ENCODE assay signal across 8 cellular contexts in genomic region chr17:79010304-79010646, GRCh38. TPM values are rescaled to one million over a fixed set of nuclear protein-coding genes. Genes with fewer than 3 reads are reported as not detected.
DNase-seq lines count a peak whose midpoint lies in the region; ATAC-seq, FAIRE-seq and TF ChIP-seq lines count a peak whose summit lies in the region.

No MANE protein-coding gene starts in this region.

- peaks cover 2% of the 10 kb centered on the region; the same call in 1 of the 2 replicates for H3K36me3 ChIP-seq in GM23248 (ENCODE audit: low read depth)
- peaks cover 0 to 5% (median 0%) of the 10 kb centered on the region in 9 donors for H3K36me3 ChIP-seq in heart left ventricle
- H3K36me3 ChIP-seq in skeletal muscle satellite cell (ENCODE audit: insufficient read depth, low read length) = peaks cover 15% of the 10 kb centered on the region

- FAIRE-seq in GM12892 (lab: Jason Lieb, UNC) = no peak

- 0 out of 2 replicates have a peak, but pooled peaks cover 6% of the 10 kb centered on the region for H3F3A ChIP-seq in GM23248 (ENCODE audit: insufficient read depth)

- H2AFZ ChIP-seq in GM23248 = peak overlapping the region; percentile 97

- peak overlapping the region; percentile 91 for H3K4me2 ChIP-seq in GM23248 (ENCODE audit: unreplicated experiment)
- peak overlapping the region; percentile 95 for H3K4me2 ChIP-seq in skeletal muscle satellite cell (ENCODE audit: low read length)

- H3K9me2 ChIP-seq in GM23248 (ENCODE audit: insufficient read depth) = no peaks in the 10 kb centered on the region

- no peak for TF ChIP-seq POLR2A in heart left ventricle (IDR thresholded peaks at IDR 0.05)
- no peak for TF ChIP-seq POLR2A in GM12892 (IDR thresholded peaks at IDR 0.05; ENCODE audit: low read depth, low read length)

- CTCF ChIA-PET in activated CD4-positive, alpha-beta memory T cell treated with anti-CD3 and anti-CD28 coated beads, Interleukin-2, amount 10 ng/mL, durations not matched to agents 7 days and 5 days (lab: Charles Lee) = no interaction called here

- H3K27me3 ChIP-seq in GM23248 (replicated peaks; ENCODE audit: insufficient read depth) (no peaks in the 10 kb centered on the region), heart left ventricle (no peaks in the 10 kb centered on the region), skeletal muscle satellite cell (ENCODE audit: control insufficient read depth, insufficient read depth, low read length) (no peaks in the 10 kb centered on the region)

- TF ChIP-seq CTCF in heart left ventricle (IDR thresholded peaks at IDR 0.05) = no peak

- H3K27me3 Mint-ChIP-seq in activated CD4-positive, alpha-beta memory T cell treated with anti-CD3 and anti-CD28 coated beads, Interleukin-2, amount 10 ng/mL, durations not matched to agents 7 days and 5 days = peaks cover 12% of the 10 kb centered on the region

- DNase-seq in GM23248 (no peak), heart left ventricle (peak in 2 of 5 donors; percentile 34 to 51), RKO (ENCODE audit: low spot score) (no peak), GM12892 (ENCODE audit: insufficient read length) (no peak), NCI-H510A treated with DMSO at 0.1 percent for 48 hours (lab: John Stamatoyannopoulos, UW) (no peak)
- DNase-seq in activated CD4-positive, alpha-beta memory T cell treated with anti-CD3 and anti-CD28 coated beads, Interleukin-2, amount 10 ng/mL, durations not matched to agents 7 days and 5 days = no peak
- DNase-seq in stimulated activated CD4-positive, alpha-beta T cell treated with anti-CD3 and anti-CD28 coated beads, Interleukin-4, amount 100 ng/mL, for 1 hour = no peak

- in situ Hi-C loops in GM23248 (cut with MboI) = no loop called here

- peaks cover 3% of the 10 kb centered on the region for H3K9me3 Mint-ChIP-seq in activated CD4-positive, alpha-beta memory T cell treated with anti-CD3 and anti-CD28 coated beads, Interleukin-2, amount 10 ng/mL, durations not matched to agents 7 days and 5 days

- peaks cover 50% of the 10 kb centered on the region for H3K4me1 Mint-ChIP-seq in activated CD4-positive, alpha-beta memory T cell treated with anti-CD3 and anti-CD28 coated beads, Interleukin-2, amount 10 ng/mL, durations not matched to agents 7 days and 5 days

- H3K4me3 Mint-ChIP-seq in activated CD4-positive, alpha-beta memory T cell treated with anti-CD3 and anti-CD28 coated beads, Interleukin-2, amount 10 ng/mL, durations not matched to agents 7 days and 5 days = peak overlapping the region; percentile 94

- intact Hi-C loops in heart left ventricle (cut with DNase I) = loop anchor here in 4 of 10 donors (10.0 kb wide), 2 partner anchors 75 to 385 kb away; no protein-coding TSS in a partner anchor

- ATAC-seq in heart left ventricle = no peak

- H4K20me1 ChIP-seq in GM23248 (ENCODE audit: insufficient read depth) = no peaks in the 10 kb centered on the region

- peaks cover 17% of the 10 kb centered on the region for H3K36me3 Mint-ChIP-seq in activated CD4-positive, alpha-beta memory T cell treated with anti-CD3 and anti-CD28 coated beads, Interleukin-2, amount 10 ng/mL, durations not matched to agents 7 days and 5 days (ENCODE audit: low read depth)

- POLR2A ChIA-PET in activated CD4-positive, alpha-beta memory T cell treated with anti-CD3 and anti-CD28 coated beads, Interleukin-2, amount 10 ng/mL, durations not matched to agents 7 days and 5 days (lab: Charles Lee) = interaction anchor here (0.6 to 0.9 kb wide), 5 partner anchors 10 to 185 kb away, joined by 3 read pairs; partner anchors contain the start of gene ENGASE

- H3K79me2 ChIP-seq in GM23248 (ENCODE audit: insufficient read depth) = peaks cover 42% of the 10 kb centered on the region

- 58 to 60% methylated on average over 5 to 7 of the region's 7 CpGs for WGBS in GM23248 (ENCODE audit: low coverage in 1 of 2, low lambda C conversion rate in 2 of 2, missing lambda C conversion rate in 2 of 2), 2 experiments
- 62 to 70% (median 66%) methylated on average over 7 of the region's 7 CpGs for WGBS in heart left ventricle, 4 donors

- H3K9me3 ChIP-seq in GM23248 (ENCODE audit: low read depth) = peaks cover 2% of the 10 kb centered on the region
- H3K9me3 ChIP-seq in heart left ventricle = no peaks in the 10 kb centered on the region
- H3K9me3 ChIP-seq in skeletal muscle satellite cell (replicated peaks; ENCODE audit: low read length) = peaks cover 7% of the 10 kb centered on the region

- peak overlapping the region; percentile 49 for H3K27ac Mint-ChIP-seq in activated CD4-positive, alpha-beta memory T cell treated with anti-CD3 and anti-CD28 coated beads, Interleukin-2, amount 10 ng/mL, durations not matched to agents 7 days and 5 days

- H3K4me3 ChIP-seq in GM23248 (peak overlapping the region; percentile 94), heart left ventricle (peak overlapping the region in 11 of 12 donors; percentile 57 to 100 (median 86)), skeletal muscle satellite cell (ENCODE audit: low read length) (peak overlapping the region; percentile 100)

- H3K27ac ChIP-seq in GM23248 (0 out of 2 replicates have a peak overlapping the region, but pooled peaks have one; percentile 54), heart left ventricle (peak overlapping the region; percentile 68 to 94 (median 88))

- peak overlapping the region; percentile 98 for H3K9ac ChIP-seq in GM23248
- H3K9ac ChIP-seq in skeletal muscle satellite cell (ENCODE audit: low read depth, low read length) = peak overlapping the region; percentile 99

- H3K4me1 ChIP-seq in GM23248 (ENCODE audit: insufficient read depth) = peaks cover 30% of the 10 kb centered on the region
- peaks cover 7 to 46% (median 32%) of the 10 kb centered on the region in 12 donors for H3K4me1 ChIP-seq in heart left ventricle
- H3K4me1 ChIP-seq in skeletal muscle satellite cell (ENCODE audit: control insufficient read depth, insufficient read depth, low read length) = peaks cover 34% of the 10 kb centered on the region

RNA-seq across cellular contexts. Expression of gene CANT1, which starts 0.7 kb away (rescaled TPM):
- 52.0 and 52.4 TPM in 2 replicates for total RNA-seq in GM23248 (2014; rRNA removed; shearing (Covaris generic))
- polyA plus RNA-seq in GM23248 (2016; fragmentation: Nextera tagmentation; extraction: Ambion mirVana) (44.8 and 46.2 TPM in 2 replicates), heart left ventricle (10 to 100 TPM in 1 of 2 donors, 1 to 10 TPM in 1; 5.1 to 46.2 TPM)
- 10 to 100 TPM; 78.4 to 81.1 TPM for total RNA-seq in activated CD4-positive, alpha-beta memory T cell treated with anti-CD3 and anti-CD28 coated beads, Interleukin-2, amount 10 ng/mL, durations not matched to agents 7 days and 5 days
- 10 to 100 TPM; 20.4 to 43.7 (median 24.1) TPM for total RNA-seq in heart left ventricle
- total RNA-seq in skeletal muscle satellite cell (2012; rRNA removed) = 45.0 and 47.4 TPM in 2 replicates
- polyA plus RNA-seq in GM12892 (2012; ENCODE audit: missing spikeins) = 12.2 TPM

RNA-seq across cellular contexts. Expression of gene C1QTNF1, which starts 13.7 kb away (rescaled TPM):
- 12.2 and 14.4 TPM in 2 replicates for total RNA-seq in GM23248 (2014; rRNA removed; shearing (Covaris generic))
- polyA plus RNA-seq in GM23248 (2016; fragmentation: Nextera tagmentation; extraction: Ambion mirVana) = 5.7 and 6.1 TPM in 2 replicates
- not detected for total RNA-seq in activated CD4-positive, alpha-beta memory T cell treated with anti-CD3 and anti-CD28 coated beads, Interleukin-2, amount 10 ng/mL, durations not matched to agents 7 days and 5 days
- total RNA-seq in heart left ventricle = 100 to 1,000 TPM in 4 of 9 donors, 10 to 100 TPM in 5; 37.0 to 406 (median 66.2) TPM
- 100 to 1,000 TPM in 1 of 2 donors, 10 to 100 TPM in 1; 85.5 to 189 TPM for polyA plus RNA-seq in heart left ventricle
- 21.3 and 34.1 TPM in 2 replicates for total RNA-seq in skeletal muscle satellite cell (2012; rRNA removed)
- 0.08 TPM for polyA plus RNA-seq in GM12892 (2012; ENCODE audit: missing spikeins)

RNA-seq across cellular contexts. Expression of gene LGALS3BP, which starts 30.6 kb away (rescaled TPM):
- total RNA-seq in GM23248 (2014; rRNA removed; shearing (Covaris generic)) = 8.3 and 8.8 TPM in 2 replicates
- polyA plus RNA-seq in GM23248 (2016; fragmentation: Nextera tagmentation; extraction: Ambion mirVana) = 8.6 and 12.6 TPM in 2 replicates
- 100 to 1,000 TPM; 209 to 219 TPM for total RNA-seq in activated CD4-positive, alpha-beta memory T cell treated with anti-CD3 and anti-CD28 coated beads, Interleukin-2, amount 10 ng/mL, durations not matched to agents 7 days and 5 days
- 1,000 to 10,000 TPM in 1 of 9 donors, 100 to 1,000 TPM in 8; 250 to 1,343 (median 688) TPM for total RNA-seq in heart left ventricle
- 100 to 1,000 TPM; 178 to 363 TPM for polyA plus RNA-seq in heart left ventricle
- total RNA-seq in skeletal muscle satellite cell (2012; rRNA removed) = 306 and 332 TPM in 2 replicates
- polyA plus RNA-seq in GM12892 (2012; ENCODE audit: missing spikeins) = 0.70 TPM

Comparison
In these comparisons a context has a peak if more than half of its experiments do, and no peak if none do; other contexts are left out.
1. RNA of gene C1QTNF1, which starts 13.7 kb away (total RNA-seq): 37.0 to 406 TPM in heart left ventricle and 12.2 to 14.4 TPM in GM23248; not detected in activated CD4-positive, alpha-beta memory T cell treated with anti-CD3 and anti-CD28 coated beads, Interleukin-2, amount 10 ng/mL, durations not matched to agents 7 days and 5 days; every median in the first group is over 10 times any median in the second.
2. RNA of gene LGALS3BP, which starts 30.6 kb away (total RNA-seq): 250 to 1,343 TPM in heart left ventricle and 209 to 219 TPM in activated CD4-positive, alpha-beta memory T cell treated with anti-CD3 and anti-CD28 coated beads, Interleukin-2, amount 10 ng/mL, durations not matched to agents 7 days and 5 days; 8.3 to 8.8 TPM in GM23248; every median in the first group is over 10 times any median in the second.
3. Peak in every context shown above with its lines, with median percentiles within 50 percentile points of each other: H3K4me3 ChIP-seq.